ENCODE assay signal across 13 cellular contexts in the genomic region with DNA sequence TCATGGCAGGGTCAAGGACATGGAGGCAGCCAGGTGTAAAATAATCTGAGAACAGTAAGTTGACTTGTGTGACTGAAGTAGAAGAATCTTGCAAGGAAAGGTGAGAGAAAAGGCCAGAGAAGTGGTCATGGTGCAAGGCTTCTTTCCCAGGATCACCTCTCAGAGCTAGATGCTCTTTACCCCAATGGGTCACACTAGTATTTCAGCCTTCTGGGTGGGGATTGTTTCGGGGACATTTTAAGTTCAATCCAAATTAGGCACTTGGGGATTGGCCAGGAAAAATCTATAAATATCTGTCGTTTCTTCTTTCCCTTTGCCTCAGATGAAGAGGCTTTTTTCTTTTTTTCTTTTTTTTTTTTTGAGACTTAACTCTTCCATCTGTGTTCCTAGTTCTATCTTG.
DNase-seq lines count a peak whose midpoint lies in the region; ATAC-seq and TF ChIP-seq lines count a peak whose summit lies in the region.
"Had no signal": no experiment of that assay in that cellular context is flagged by ENCODE, and none has a peak within 500 bp of the region (broad histone marks: within the 10 kb centered on the region; RNA-seq: fewer than 3 reads in every experiment).

No MANE protein-coding gene starts in this region.

- peaks cover 33% of the 10 kb centered on the region for H3K36me3 Mint-ChIP-seq in activated CD8-positive, alpha-beta memory T cell treated with anti-CD3 and anti-CD28 coated beads, Interleukin-2, amount 10 ng/mL, durations not matched to agents 7 days and 5 days
- peaks cover 18% of the 10 kb centered on the region for H3K36me3 Mint-ChIP-seq in activated naive CD8-positive, alpha-beta T cell
- peaks cover 37% of the 10 kb centered on the region for H3K36me3 Mint-ChIP-seq in memory B cell
- H3K36me3 Mint-ChIP-seq in stimulated activated effector memory CD8-positive, alpha-beta T cell treated with anti-CD3 and anti-CD28 coated beads, Interleukin-12 subunit alpha, Interleukin-12 subunit beta, amount 100 ng/mL, for 72 hours = peaks cover 35% of the 10 kb centered on the region

- DNase-seq in activated CD8-positive, alpha-beta memory T cell treated with anti-CD3 and anti-CD28 coated beads, Interleukin-2, amount 10 ng/mL, durations not matched to agents 7 days and 5 days = no peak
- no peak for DNase-seq in activated CD8-positive, alpha-beta memory T cell treated with anti-CD3 and anti-CD28 coated beads for 24 hours
- DNase-seq in memory B cell (ENCODE audit: low spot score in 2 of 2) (no peak), thyroid gland (peak; percentile 23 to 25), DMS153 (lab: John Stamatoyannopoulos, UW) (no peak), hepatocyte (ENCODE audit: low spot score) (no peak)
- DNase-seq in stimulated activated effector memory CD8-positive, alpha-beta T cell treated with anti-CD3 and anti-CD28 coated beads, Interleukin-12 subunit alpha, Interleukin-12 subunit beta, amount 100 ng/mL, for 72 hours (ENCODE audit: low spot score in 2 of 2) = no peak
- DNase-seq: activated CD4-positive, alpha-beta T cell treated with anti-CD3 and anti-CD28 coated beads for 4 hours; activated naive CD4-positive, alpha-beta T cell treated with Interleukin-2 at 50 U/mL for 16 hours; esophagus squamous epithelium; NCI-H2227 treated with DMSO at 0.1 percent for 48 hours; upper lobe of right lung had no signal

- no peak for ATAC-seq in activated CD8-positive, alpha-beta memory T cell treated with anti-CD3 and anti-CD28 coated beads, Interleukin-2, amount 10 ng/mL, durations not matched to agents 7 days and 5 days
- ATAC-seq in memory B cell (ENCODE audit: low read depth) = no peak
- ATAC-seq in stimulated activated effector memory CD8-positive, alpha-beta T cell treated with anti-CD3 and anti-CD28 coated beads, Interleukin-12 subunit alpha, Interleukin-12 subunit beta, amount 100 ng/mL, for 72 hours = no peak
- ATAC-seq: upper lobe of right lung had no signal

- no peaks in the 10 kb centered on the region for H3K9me3 Mint-ChIP-seq in activated CD8-positive, alpha-beta memory T cell treated with anti-CD3 and anti-CD28 coated beads, Interleukin-2, amount 10 ng/mL, durations not matched to agents 7 days and 5 days (ENCODE audit: low read depth)
- H3K9me3 Mint-ChIP-seq in activated naive CD8-positive, alpha-beta T cell (ENCODE audit: low read depth) = no peaks in the 10 kb centered on the region
- H3K9me3 Mint-ChIP-seq in memory B cell = no peaks in the 10 kb centered on the region
- no peaks in the 10 kb centered on the region for H3K9me3 Mint-ChIP-seq in stimulated activated effector memory CD8-positive, alpha-beta T cell treated with anti-CD3 and anti-CD28 coated beads, Interleukin-12 subunit alpha, Interleukin-12 subunit beta, amount 100 ng/mL, for 72 hours

- H3K4me3 Mint-ChIP-seq in activated CD8-positive, alpha-beta memory T cell treated with anti-CD3 and anti-CD28 coated beads, Interleukin-2, amount 10 ng/mL, durations not matched to agents 7 days and 5 days = no peak overlapping the region
- H3K4me3 Mint-ChIP-seq in activated naive CD8-positive, alpha-beta T cell = no peak overlapping the region
- no peak overlapping the region for H3K4me3 Mint-ChIP-seq in memory B cell
- no peak overlapping the region for H3K4me3 Mint-ChIP-seq in stimulated activated effector memory CD8-positive, alpha-beta T cell treated with anti-CD3 and anti-CD28 coated beads, Interleukin-12 subunit alpha, Interleukin-12 subunit beta, amount 100 ng/mL, for 72 hours

- H3K9me2 ChIP-seq in hepatocyte (replicated peaks; ENCODE audit: insufficient read depth) = no peaks in the 10 kb centered on the region

- H3K79me2 ChIP-seq in hepatocyte = peaks cover 36% of the 10 kb centered on the region

- H3K9me3 ChIP-seq in thyroid gland = no peaks in the 10 kb centered on the region
- H3K9me3 ChIP-seq in hepatocyte (ENCODE audit: low read depth) = no peaks in the 10 kb centered on the region
- H3K9me3 ChIP-seq: esophagus squamous epithelium, upper lobe of right lung had no signal

- peak overlapping the region; percentile 76 for H3K27ac Mint-ChIP-seq in activated CD8-positive, alpha-beta memory T cell treated with anti-CD3 and anti-CD28 coated beads, Interleukin-2, amount 10 ng/mL, durations not matched to agents 7 days and 5 days
- peak overlapping the region; percentile 64 for H3K27ac Mint-ChIP-seq in activated naive CD8-positive, alpha-beta T cell
- H3K27ac Mint-ChIP-seq in memory B cell = peak overlapping the region; percentile 59
- no peak overlapping the region for H3K27ac Mint-ChIP-seq in stimulated activated effector memory CD8-positive, alpha-beta T cell treated with anti-CD3 and anti-CD28 coated beads, Interleukin-12 subunit alpha, Interleukin-12 subunit beta, amount 100 ng/mL, for 72 hours

- H3K4me3 ChIP-seq in thyroid gland (replicated peaks in 1 of 3) (no peak overlapping the region), hepatocyte (no peak overlapping the region)
- H3K4me3 ChIP-seq: esophagus squamous epithelium, upper lobe of right lung had no signal

- H3K27ac ChIP-seq in thyroid gland = peak overlapping the region; percentile 53 to 67 (median 55)
- H3K27ac ChIP-seq in hepatocyte = no peak overlapping the region

- peaks cover 47% of the 10 kb centered on the region for H3K4me1 Mint-ChIP-seq in activated CD8-positive, alpha-beta memory T cell treated with anti-CD3 and anti-CD28 coated beads, Interleukin-2, amount 10 ng/mL, durations not matched to agents 7 days and 5 days
- peaks cover 22% of the 10 kb centered on the region for H3K4me1 Mint-ChIP-seq in activated naive CD8-positive, alpha-beta T cell (ENCODE audit: low read depth)
- peaks cover 13% of the 10 kb centered on the region for H3K4me1 Mint-ChIP-seq in memory B cell
- peaks cover 24% of the 10 kb centered on the region for H3K4me1 Mint-ChIP-seq in stimulated activated effector memory CD8-positive, alpha-beta T cell treated with anti-CD3 and anti-CD28 coated beads, Interleukin-12 subunit alpha, Interleukin-12 subunit beta, amount 100 ng/mL, for 72 hours

- no peak overlapping the region for H2AFZ ChIP-seq in hepatocyte

- CTCF ChIA-PET in activated CD8-positive, alpha-beta memory T cell treated with anti-CD3 and anti-CD28 coated beads, Interleukin-2, amount 10 ng/mL, durations not matched to agents 7 days and 5 days (lab: Charles Lee) = interaction anchor here (0.9 to 1.6 kb wide), 4 partner anchors 10 to 310 kb away, joined by 3 to 4 read pairs (median 3); no protein-coding TSS in a partner anchor

- no peaks in the 10 kb centered on the region for H4K20me1 ChIP-seq in hepatocyte (ENCODE audit: insufficient read depth, poor library complexity, severe bottlenecking)

- H3K36me3 ChIP-seq in thyroid gland (peaks cover 2 to 10% of the 10 kb centered on the region in 2 donors), hepatocyte (replicated peaks; ENCODE audit: insufficient read depth, low read depth) (no peaks in the 10 kb centered on the region)

- H3K27me3 ChIP-seq in thyroid gland = no peaks in the 10 kb centered on the region
- no peaks in the 10 kb centered on the region for H3K27me3 ChIP-seq in hepatocyte
- H3K27me3 ChIP-seq: esophagus squamous epithelium, upper lobe of right lung had no signal

- H3K4me1 ChIP-seq in thyroid gland = peaks cover 19 to 26% of the 10 kb centered on the region in 2 donors
- no peaks in the 10 kb centered on the region for H3K4me1 ChIP-seq in hepatocyte (ENCODE audit: insufficient read depth)

- intact Hi-C loops in thyroid gland (cut with DNase I) = no loop called here

- H3K27me3 Mint-ChIP-seq in activated CD8-positive, alpha-beta memory T cell treated with anti-CD3 and anti-CD28 coated beads, Interleukin-2, amount 10 ng/mL, durations not matched to agents 7 days and 5 days = no peaks in the 10 kb centered on the region
- no peaks in the 10 kb centered on the region for H3K27me3 Mint-ChIP-seq in activated naive CD8-positive, alpha-beta T cell
- no peaks in the 10 kb centered on the region for H3K27me3 Mint-ChIP-seq in memory B cell

- H3K4me2 ChIP-seq in hepatocyte = no peak overlapping the region

- TF ChIP-seq CTCF in thyroid gland (IDR thresholded peaks at IDR 0.05) (no peak), hepatocyte (IDR thresholded peaks at IDR 0.05; ENCODE audit: poor library complexity) (no peak)

- 50 to 58% methylated on average over 2 of the region's 2 CpGs for WGBS in thyroid gland, 2 donors
- WGBS in hepatocyte (ENCODE audit: low lambda C conversion rate, missing lambda C conversion rate) = 66% methylated on average over 2 of the region's 2 CpGs

- no peak for TF ChIP-seq POLR2A in thyroid gland (IDR thresholded peaks at IDR 0.05)

Comparison
In these comparisons a context has a peak if more than half of its experiments do, and no peak if none do; other contexts are left out.
1. DNase-seq: peak in thyroid gland (2 of 2); none in activated CD8-positive, alpha-beta memory T cell treated with anti-CD3 and anti-CD28 coated beads, Interleukin-2, amount 10 ng/mL, durations not matched to agents 7 days and 5 days (single experiment), activated CD8-positive, alpha-beta memory T cell treated with anti-CD3 and anti-CD28 coated beads for 24 hours (single experiment), memory B cell (0 of 2), stimulated activated effector memory CD8-positive, alpha-beta T cell treated with anti-CD3 and anti-CD28 coated beads, Interleukin-12 subunit alpha, Interleukin-12 subunit beta, amount 100 ng/mL, for 72 hours (0 of 2), DMS153 (single experiment) and hepatocyte (single experiment).